Comparison of ENCODE assay signal across 10 cellular contexts in genomic region chr9:33750839-33751339, GRCh38. TPM values are rescaled to one million over a fixed set of nuclear protein-coding genes. Genes with fewer than 3 reads are reported as not detected.
A peak's percentile ranks its signal among the peaks of the same experiment; 100 is the strongest.
DNase-seq lines count a peak whose midpoint lies in the region; ATAC-seq, FAIRE-seq and TF ChIP-seq lines count a peak whose summit lies in the region.
"Had no signal": no experiment of that assay in that cellular context is flagged by ENCODE, and none has a peak within 500 bp of the region (broad histone marks: within the 10 kb centered on the region; RNA-seq: fewer than 3 reads in every experiment).

No MANE protein-coding gene starts in this region.

- H3K4me3 ChIP-seq in A549, result peak overlapping the region; percentile 50
- H3K4me3 ChIP-seq in GM23248, result peak overlapping the region; percentile 81
- peak overlapping the region; percentile 58 to 82 for H3K4me3 ChIP-seq in cardiac fibroblast (replicated peaks in 1 of 2; ENCODE audit: low read depth in 2 of 2, low read length in 2 of 2)
- peak overlapping the region; percentile 37 for H3K4me3 ChIP-seq in kidney epithelial cell (ENCODE audit: low read depth, low read length)

- peak overlapping the region; percentile 85 for H2AFZ ChIP-seq in GM23248

- CTCF ChIA-PET in A549 (lab: Yijun Ruan, JAX), result interaction anchor here (0.9 to 3.6 kb wide), 4 partner anchors 12 to 127 kb away, joined by 4 to 19 read pairs (median 8); no protein-coding TSS in a partner anchor

- TF ChIP-seq POLR2A in A549 (IDR thresholded peaks at IDR 0.05; ENCODE audit: low read length), result no peak

- no peaks in the 10 kb centered on the region for H3K9me2 ChIP-seq in GM23248 (ENCODE audit: insufficient read depth)

- FAIRE-seq in A549 (lab: Jason Lieb, UNC), result no peak
- no peak for FAIRE-seq in D721Med (lab: Jason Lieb, UNC)

- TF ChIP-seq RAD21 in A549 (conservative IDR thresholded peaks at IDR 0.05 in 1 of 2, IDR thresholded peaks at IDR 0.05 in 1 of 2), result no peak

- H3K4me2 ChIP-seq in A549 (peak overlapping the region; percentile 81), GM23248 (ENCODE audit: unreplicated experiment) (peak overlapping the region; percentile 75)

- ATAC-seq in A549 (peak in 1 of 2 experiments; percentile 14; a peak in 2 of 6 replicates), HG02588 (IDR thresholded peaks at IDR 0.05; ENCODE audit: unreplicated experiment) (no peak), HG03565 (IDR thresholded peaks at IDR 0.05; ENCODE audit: unreplicated experiment) (no peak)

- 69% methylated on average over 19 of the region's 31 CpGs for WGBS in A549 (ENCODE audit: missing lambda C conversion rate)
- 1 to 4% methylated on average over 16 to 28 of the region's 31 CpGs for WGBS in GM23248 (ENCODE audit: low coverage in 1 of 2, low lambda C conversion rate in 2 of 2, missing lambda C conversion rate in 2 of 2), 2 experiments

- H4K20me1 ChIP-seq in GM23248 (ENCODE audit: insufficient read depth), result no peaks in the 10 kb centered on the region

- DNase-seq in A549 (ENCODE audit: low read depth in 1 of 2, low spot score in 1 of 2), result no peak
- peak; percentile 54 for DNase-seq in GM23248
- DNase-seq in cardiac fibroblast (ENCODE audit: low read depth in 2 of 2), result no peak
- no peak for DNase-seq in kidney epithelial cell (ENCODE audit: low read depth)
- DNase-seq in activated CD4-positive, CD25-positive, alpha-beta regulatory T cell treated with anti-CD3 and anti-CD28 coated beads, Interleukin-2, amount 50 U/mL, for 72 hours, result no peak
- DNase-seq in D721Med (ENCODE audit: insufficient read length, low spot score), result no peak
- DNase-seq: activated gamma-delta T cell treated with Interleukin-2 at 50 U/mL for 16 hours, NCI-H1436 had no signal

- POLR2A ChIA-PET in A549 (lab: Yijun Ruan, JAX), result no interaction called here

- peaks cover 35% of the 10 kb centered on the region for H3K4me1 ChIP-seq in A549
- H3K4me1 ChIP-seq in GM23248 (ENCODE audit: insufficient read depth), result peaks cover 8% of the 10 kb centered on the region; the same call in 1 of the 2 replicates

- TF ChIP-seq CTCF in A549 (IDR thresholded peaks at IDR 0.05) (no peak), cardiac fibroblast (IDR thresholded peaks at IDR 0.05; ENCODE audit: low read depth, low read length) (no peak), kidney epithelial cell (IDR thresholded peaks at IDR 0.05; ENCODE audit: insufficient read depth, low read length, poor library complexity, severe bottlenecking) (no peak), D721Med (IDR thresholded peaks at IDR 0.05; ENCODE audit: insufficient read depth, missing control alignments) (no peak)

- H3K9ac ChIP-seq in GM23248, result peak overlapping the region; percentile 78

- TF ChIP-seq EP300 in A549 (IDR thresholded peaks at IDR 0.05), result no peak

- no peaks in the 10 kb centered on the region for H3K9me3 ChIP-seq in A549
- H3K9me3 ChIP-seq in GM23248 (ENCODE audit: low read depth), result no peaks in the 10 kb centered on the region

- in situ Hi-C loops in GM23248 (cut with MboI), result no loop called here

- H3K79me2 ChIP-seq in GM23248 (ENCODE audit: insufficient read depth), result peaks cover 51% of the 10 kb centered on the region

- peak overlapping the region; percentile 61 to 79; a peak in 5 of 6 replicates for H3K27ac ChIP-seq in A549
- H3K27ac ChIP-seq in GM23248, result no peak overlapping the region

- H3K36me3 ChIP-seq in GM23248 (ENCODE audit: low read depth), result no peaks in the 10 kb centered on the region
- H3K36me3 ChIP-seq in kidney epithelial cell (ENCODE audit: control insufficient read depth, insufficient read depth, low read length), result no peaks in the 10 kb centered on the region

- H3K27me3 ChIP-seq in GM23248 (replicated peaks; ENCODE audit: insufficient read depth), result no peaks in the 10 kb centered on the region
- peaks cover 9% of the 10 kb centered on the region for H3K27me3 ChIP-seq in kidney epithelial cell (ENCODE audit: control insufficient read depth, insufficient read depth, low read length)

- no peaks in the 10 kb centered on the region for H3F3A ChIP-seq in GM23248 (ENCODE audit: insufficient read depth)

TF ChIP-seq in A549, 52 proteins besides CTCF, POLR2A, EP300 and RAD21:
- no peak for TF ChIP-seq SREBF2 (IDR thresholded peaks at IDR 0.05)
- TF ChIP-seq TP53 (CRISPR knock-in tag; IDR thresholded peaks at IDR 0.05), result no peak
- no peak for TF ChIP-seq KDM5A (IDR thresholded peaks at IDR 0.05)
- TF ChIP-seq MAZ (IDR thresholded peaks at IDR 0.05; ENCODE audit: borderline replicate concordance, low read depth, low read length), result no peak
- TF ChIP-seq RARB (CRISPR knock-in tag; IDR thresholded peaks at IDR 0.05), result no peak
- no peak for TF ChIP-seq ZFP36 (IDR thresholded peaks at IDR 0.05; ENCODE audit: borderline replicate concordance, partially characterized antibody)
- TF ChIP-seq CEBPB (IDR thresholded peaks at IDR 0.05), result no peak
- no peak for TF ChIP-seq HMGXB4 (CRISPR knock-in tag; IDR thresholded peaks at IDR 0.05; ENCODE audit: borderline replicate concordance)

RNA-seq across cellular contexts. Expression of gene PRSS3, which starts 44.5 kb away (rescaled TPM):
- 2.0 and 3.3 TPM in 2 replicates for polyA plus RNA-seq in A549 (2011; rRNA removed)
- polyA plus RNA-seq in A549 (2012; cell fraction: cytosol; rRNA removed), result 1.0 and 1.2 TPM in 2 replicates
- polyA plus RNA-seq in A549 (2012; cell fraction: nucleus; rRNA removed), result 0.59 and 1.3 TPM in 2 replicates
- polyA plus RNA-seq in A549 (2017; fragmentation: RNase III; extraction: RNeasy Plus Mini Kit Qiagen cat#74134 plus additional on column Dnase treatment), result 1.9 to 4.3 TPM (median 4.0 TPM) in 3 replicates
- polyA minus RNA-seq in A549 (2011; rRNA and poly(A)+ RNA removed), result 2.9 and 3.7 TPM in 2 replicates
- total RNA-seq in GM23248 (2014; rRNA removed; shearing (Covaris generic)), result 15.1 and 30.7 TPM in 2 replicates
- 48.2 and 53.3 TPM in 2 replicates for polyA plus RNA-seq in GM23248 (2016; fragmentation: Nextera tagmentation; extraction: Ambion mirVana)
- 1.1 and 5.1 TPM in 2 replicates for total RNA-seq in kidney epithelial cell
